24 cellular contexts compared by ENCODE assay signal in genomic region chr7:5170251-5170650, GRCh38. TPM values are rescaled to one million over a fixed set of nuclear protein-coding genes. Genes with fewer than 3 reads are reported as not detected.
DNase-seq lines count a peak whose midpoint lies in the region; ATAC-seq, FAIRE-seq and TF ChIP-seq lines count a peak whose summit lies in the region.
"Had no signal": no experiment of that assay in that cellular context is flagged by ENCODE, and none has a peak within 500 bp of the region (broad histone marks: within the 10 kb centered on the region; RNA-seq: fewer than 3 reads in every experiment).

No MANE protein-coding gene starts in this region.

- no peak overlapping the region for H2BK12ac ChIP-seq in H1 (ENCODE audit: low read depth, low read length)

- no peaks in the 10 kb centered on the region for H3K36me3 ChIP-seq in H1 (ENCODE audit: control insufficient read depth in 2 of 4, insufficient read depth in 4 of 4, low read length in 3 of 4)
- H3K36me3 ChIP-seq: MG63 had no signal

- H3K4me1 ChIP-seq in H1 (replicated peaks in 1 of 4; ENCODE audit: control insufficient read depth in 3 of 4, insufficient read depth in 4 of 4, low read length in 3 of 4) = peaks cover 0 to 3% (median under 1%) of the 10 kb centered on the region in 4 experiments; a peak in 2 of 7 replicates

- no peak overlapping the region for H3K14ac ChIP-seq in H1 (ENCODE audit: insufficient read length)

- H3K23ac ChIP-seq in H1 (ENCODE audit: insufficient read length) = no peak overlapping the region

- POLR2A ChIA-PET in activated CD4-positive, alpha-beta T cell treated with anti-CD3 and anti-CD28 coated beads for 36 hours (lab: Charles Lee) = no interaction called here
- POLR2A ChIA-PET in H1 (lab: Charles Lee; ENCODE audit: partially characterized antibody) = no interaction called here

- H3K56ac ChIP-seq in H1 (replicated peaks; ENCODE audit: insufficient read length, low read depth, low read length) = no peak overlapping the region

- no peak for TF ChIP-seq RAD21 in H1 (IDR thresholded peaks at IDR 0.05 in 1 of 2, conservative IDR thresholded peaks at IDR 0.05 in 1 of 2; ENCODE audit: low read depth in 2 of 2, low read length in 2 of 2)

- FAIRE-seq in H1 (lab: Jason Lieb, UNC) = no peak
- FAIRE-seq: D721Med, GM12878 had no signal

- no peak overlapping the region for H4K5ac ChIP-seq in H1 (ENCODE audit: insufficient read length, low read depth, low read length)

- intact Hi-C loops in activated CD4-positive, alpha-beta T cell treated with anti-CD3 and anti-CD28 coated beads for 36 hours (cut with DNase I, micrococcal nuclease) = no loop called here

- no peaks in the 10 kb centered on the region for H3K79me2 ChIP-seq in H1 (ENCODE audit: control insufficient read depth in 1 of 2, insufficient read depth in 2 of 2, low read length in 2 of 2)

- no peak overlapping the region for H2BK20ac ChIP-seq in H1 (ENCODE audit: low read length)

- H3K27ac Mint-ChIP-seq in activated CD4-positive, alpha-beta T cell treated with anti-CD3 and anti-CD28 coated beads for 36 hours = no peak overlapping the region
- H3K27ac Mint-ChIP-seq in T-helper 1 cell treated with Interleukin-12 subunit alpha and Interleukin-12 subunit beta and Interleukin-4 antibody, amounts not matched to agents 30 μg/mL and 1 μg/mL, for 36 hours = peak overlapping the region; percentile 64
- H3K27ac Mint-ChIP-seq in stimulated activated effector memory CD8-positive, alpha-beta T cell treated with anti-CD3 and anti-CD28 coated beads, Interleukin-12 subunit alpha, Interleukin-12 subunit beta, amount 100 ng/mL, for 72 hours = peak overlapping the region; percentile 72
- H3K27ac Mint-ChIP-seq in stimulated activated naive B cell treated with anti-CD40 and anti-IgM and Interleukin-4, amounts not matched to agents 10 μg/mL and 1 μg/mL and 100 μg/mL, for 72 hours = no peak overlapping the region
- H3K27ac Mint-ChIP-seq: B cell had no signal

- no peak overlapping the region for H3K4me3 ChIP-seq in H1 (ENCODE audit: extremely low read depth in 1 of 4, insufficient read depth in 2 of 4, low read depth in 3 of 4, low read length in 4 of 4)
- H3K4me3 ChIP-seq: GM12878, MG63, PC-9 had no signal

- H3K36me3 Mint-ChIP-seq in activated CD4-positive, alpha-beta T cell treated with anti-CD3 and anti-CD28 coated beads for 36 hours (ENCODE audit: low read depth) = no peaks in the 10 kb centered on the region
- no peaks in the 10 kb centered on the region for H3K36me3 Mint-ChIP-seq in T-helper 1 cell treated with Interleukin-12 subunit alpha and Interleukin-12 subunit beta and Interleukin-4 antibody, amounts not matched to agents 30 μg/mL and 1 μg/mL, for 36 hours (ENCODE audit: low read depth)
- no peaks in the 10 kb centered on the region for H3K36me3 Mint-ChIP-seq in stimulated activated effector memory CD8-positive, alpha-beta T cell treated with anti-CD3 and anti-CD28 coated beads, Interleukin-12 subunit alpha, Interleukin-12 subunit beta, amount 100 ng/mL, for 72 hours
- H3K36me3 Mint-ChIP-seq in stimulated activated naive B cell treated with anti-CD40 and anti-IgM and Interleukin-4, amounts not matched to agents 10 μg/mL and 1 μg/mL and 100 μg/mL, for 72 hours = no peaks in the 10 kb centered on the region

- no peak overlapping the region for H3K4me3 Mint-ChIP-seq in activated CD4-positive, alpha-beta T cell treated with anti-CD3 and anti-CD28 coated beads for 36 hours
- peak overlapping the region; percentile 21 for H3K4me3 Mint-ChIP-seq in T-helper 1 cell treated with Interleukin-12 subunit alpha and Interleukin-12 subunit beta and Interleukin-4 antibody, amounts not matched to agents 30 μg/mL and 1 μg/mL, for 36 hours
- no peak overlapping the region for H3K4me3 Mint-ChIP-seq in stimulated activated effector memory CD8-positive, alpha-beta T cell treated with anti-CD3 and anti-CD28 coated beads, Interleukin-12 subunit alpha, Interleukin-12 subunit beta, amount 100 ng/mL, for 72 hours
- H3K4me3 Mint-ChIP-seq in stimulated activated naive B cell treated with anti-CD40 and anti-IgM and Interleukin-4, amounts not matched to agents 10 μg/mL and 1 μg/mL and 100 μg/mL, for 72 hours = no peak overlapping the region
- H3K4me3 Mint-ChIP-seq: B cell had no signal

- H3K79me1 ChIP-seq in H1 (ENCODE audit: low read depth, low read length) = no peaks in the 10 kb centered on the region

- no peak overlapping the region for H4K8ac ChIP-seq in H1 (ENCODE audit: extremely low read depth, insufficient read depth, low read length)

- no peak overlapping the region for H3K27ac ChIP-seq in H1 (ENCODE audit: low read depth, low read length)
- H3K27ac ChIP-seq: 22Rv1, C4-2B, PC-9 had no signal

- H3K9me3 Mint-ChIP-seq in activated CD4-positive, alpha-beta T cell treated with anti-CD3 and anti-CD28 coated beads for 36 hours (ENCODE audit: low read depth) = no peaks in the 10 kb centered on the region
- H3K9me3 Mint-ChIP-seq in T-helper 1 cell treated with Interleukin-12 subunit alpha and Interleukin-12 subunit beta and Interleukin-4 antibody, amounts not matched to agents 30 μg/mL and 1 μg/mL, for 36 hours = no peaks in the 10 kb centered on the region
- no peaks in the 10 kb centered on the region for H3K9me3 Mint-ChIP-seq in stimulated activated effector memory CD8-positive, alpha-beta T cell treated with anti-CD3 and anti-CD28 coated beads, Interleukin-12 subunit alpha, Interleukin-12 subunit beta, amount 100 ng/mL, for 72 hours
- H3K9me3 Mint-ChIP-seq in stimulated activated naive B cell treated with anti-CD40 and anti-IgM and Interleukin-4, amounts not matched to agents 10 μg/mL and 1 μg/mL and 100 μg/mL, for 72 hours = no peaks in the 10 kb centered on the region

- no peak overlapping the region for H3K4me2 ChIP-seq in H1 (ENCODE audit: insufficient read depth in 1 of 2, low read depth in 2 of 2, low read length in 2 of 2)
- H3K4me2 ChIP-seq: PC-9 had no signal

- no peaks in the 10 kb centered on the region for H4K20me1 ChIP-seq in H1 (replicated peaks in 1 of 2; ENCODE audit: control insufficient read depth in 1 of 2, insufficient read depth in 2 of 2, low read length in 2 of 2)

- no peak overlapping the region for H3K18ac ChIP-seq in H1 (ENCODE audit: extremely low read depth, low read length)

- no peaks in the 10 kb centered on the region for H3K27me3 Mint-ChIP-seq in activated CD4-positive, alpha-beta T cell treated with anti-CD3 and anti-CD28 coated beads for 36 hours
- H3K27me3 Mint-ChIP-seq in T-helper 1 cell treated with Interleukin-12 subunit alpha and Interleukin-12 subunit beta and Interleukin-4 antibody, amounts not matched to agents 30 μg/mL and 1 μg/mL, for 36 hours (ENCODE audit: low read depth) = no peaks in the 10 kb centered on the region
- peaks cover 4 to 8% of the 10 kb centered on the region in 2 donors for H3K27me3 Mint-ChIP-seq in stimulated activated naive B cell treated with anti-CD40 and anti-IgM and Interleukin-4, amounts not matched to agents 10 μg/mL and 1 μg/mL and 100 μg/mL, for 72 hours
- H3K27me3 Mint-ChIP-seq: B cell had no signal

- ATAC-seq in activated CD4-positive, alpha-beta T cell treated with anti-CD3 and anti-CD28 coated beads for 36 hours = peak; percentile 72
- ATAC-seq in stimulated activated effector memory CD8-positive, alpha-beta T cell treated with anti-CD3 and anti-CD28 coated beads, Interleukin-12 subunit alpha, Interleukin-12 subunit beta, amount 100 ng/mL, for 72 hours = no peak
- ATAC-seq in GM21825 (IDR thresholded peaks at IDR 0.05; ENCODE audit: unreplicated experiment) = no peak
- no peak for ATAC-seq in stimulated activated naive B cell treated with anti-CD40 and anti-IgM and Interleukin-4, amounts not matched to agents 10 μg/mL and 1 μg/mL and 100 μg/mL, for 72 hours (replicated peaks)
- ATAC-seq: GM12878, Right ventricle myocardium inferior had no signal

- no peaks in the 10 kb centered on the region for H3K9me3 ChIP-seq in H1 (ENCODE audit: insufficient read depth in 2 of 2, low read depth in 1 of 2, low read length in 1 of 2)
- H3K9me3 ChIP-seq: MG63 had no signal

- no peak overlapping the region for H3K4ac ChIP-seq in H1 (replicated peaks; ENCODE audit: insufficient read length, low read depth, low read length)

- CTCF ChIA-PET in activated CD4-positive, alpha-beta T cell treated with anti-CD3 and anti-CD28 coated beads for 36 hours (lab: Charles Lee) = interaction anchor here (0.6 to 1.0 kb wide), 2 partner anchors 13 to 70 kb away, joined by 3 read pairs; no protein-coding TSS in a partner anchor
- CTCF ChIA-PET in H1 (lab: Charles Lee; ENCODE audit: partially characterized antibody) = interaction anchor here (0.5 to 1.5 kb wide), 5 partner anchors 16 to 318 kb away, joined by 3 to 4 read pairs (median 3); no protein-coding TSS in a partner anchor

- H3K9ac ChIP-seq in H1 (replicated peaks in 1 of 4; ENCODE audit: extremely low read depth in 1 of 4, low read depth in 3 of 4, low read length in 3 of 4) = no peak overlapping the region

- no peak for TF ChIP-seq CTCF in H1 (IDR thresholded peaks at IDR 0.05; ENCODE audit: control extremely low read depth in 1 of 3, insufficient read depth in 1 of 3, low read depth in 1 of 3, low read length in 3 of 3)

- TF ChIP-seq EP300 in H1 (IDR thresholded peaks at IDR 0.05; ENCODE audit: borderline replicate concordance in 1 of 2, low read depth in 2 of 2, low read length in 2 of 2) = no peak

- 0 out of 2 replicates have a peak overlapping the region, but pooled peaks have one; percentile 29 for H2AFZ ChIP-seq in H1 (ENCODE audit: low read length)
- H2AFZ ChIP-seq: PC-9 had no signal

- H2AK5ac ChIP-seq in H1 (ENCODE audit: low read depth, low read length) = no peak overlapping the region

- no peak overlapping the region for H2BK15ac ChIP-seq in H1 (ENCODE audit: low read length)

- DNase-seq in activated CD4-positive, alpha-beta T cell treated with anti-CD3 and anti-CD28 coated beads for 36 hours = peak; percentile 42
- no peak for DNase-seq in activated CD4-positive, alpha-beta T cell treated with anti-CD3 and anti-CD28 coated beads, Interleukin-2, amount 50 U/mL, for 1 hour
- DNase-seq in H1 (ENCODE audit: low read depth in 1 of 2, low spot score in 2 of 2) (no peak), GF-D8 (lab: John Stamatoyannopoulos, UW) (no peak)
- DNase-seq in stimulated activated effector memory CD8-positive, alpha-beta T cell treated with anti-CD3 and anti-CD28 coated beads, Interleukin-12 subunit alpha, Interleukin-12 subunit beta, amount 100 ng/mL, for 72 hours (ENCODE audit: low spot score in 2 of 2) = no peak
- DNase-seq in stimulated activated naive B cell treated with anti-CD40 and anti-IgM and Interleukin-4, amounts not matched to agents 10 μg/mL and 1 μg/mL and 100 μg/mL, for 72 hours = no peak
- DNase-seq: GOT3, HCEC 1CT, KBM-7, MG63, NCI-H1105 treated with DMSO at 0.1 percent for 48 hours, NCI-H1694, NCI-H2081, NCI-H2227 treated with DMSO at 0.1 percent for 48 hours, NCI-H526 treated with DMSO at 0.1 percent for 48 hours, PC-9 had no signal

- no peaks in the 10 kb centered on the region for H3K27me3 ChIP-seq in H1 (replicated peaks in 1 of 4; ENCODE audit: control insufficient read depth in 3 of 4, extremely low read depth in 1 of 4, insufficient read depth in 3 of 4, low read length in 3 of 4)
- H3K27me3 ChIP-seq: MG63 had no signal

- peaks cover 4% of the 10 kb centered on the region for H3K4me1 Mint-ChIP-seq in activated CD4-positive, alpha-beta T cell treated with anti-CD3 and anti-CD28 coated beads for 36 hours
- H3K4me1 Mint-ChIP-seq in T-helper 1 cell treated with Interleukin-12 subunit alpha and Interleukin-12 subunit beta and Interleukin-4 antibody, amounts not matched to agents 30 μg/mL and 1 μg/mL, for 36 hours (ENCODE audit: low read depth) = peaks cover 13% of the 10 kb centered on the region
- H3K4me1 Mint-ChIP-seq in stimulated activated effector memory CD8-positive, alpha-beta T cell treated with anti-CD3 and anti-CD28 coated beads, Interleukin-12 subunit alpha, Interleukin-12 subunit beta, amount 100 ng/mL, for 72 hours = peaks cover 5% of the 10 kb centered on the region
- no peaks in the 10 kb centered on the region for H3K4me1 Mint-ChIP-seq in stimulated activated naive B cell treated with anti-CD40 and anti-IgM and Interleukin-4, amounts not matched to agents 10 μg/mL and 1 μg/mL and 100 μg/mL, for 72 hours
- H3K4me1 Mint-ChIP-seq: B cell had no signal

- H2BK120ac ChIP-seq in H1 (replicated peaks; ENCODE audit: low read depth, low read length) = no peak overlapping the region

- no peaks in the 10 kb centered on the region for H3K23me2 ChIP-seq in H1 (ENCODE audit: low read depth, low read length)

- H4K91ac ChIP-seq in H1 (replicated peaks; ENCODE audit: insufficient read length, low read length) = no peak overlapping the region

- TF ChIP-seq POLR2A in H1 (IDR thresholded peaks at IDR 0.05; ENCODE audit: control extremely low read depth in 1 of 2, low read depth in 2 of 2, low read length in 2 of 2) = no peak

- 92% methylated on average over 4 of the region's 4 CpGs; no CpG with 5 or more reads in 1 of the 2 experiments for WGBS in H1 (ENCODE audit: extremely low coverage in 1 of 2, insufficient coverage in 1 of 2, insufficient read length in 1 of 2, insufficient replicate concordance in 2 of 2, low coverage in 1 of 2, low lambda C conversion rate in 2 of 2, missing lambda C conversion rate in 1 of 2), 2 experiments

- H2BK5ac ChIP-seq in H1 (ENCODE audit: low read depth, low read length) = no peak overlapping the region

RNA-seq across cellular contexts. Expression of gene WIPI2, which starts 19.8 kb away (rescaled TPM):
- 10 to 100 TPM; 44.5 to 45.1 TPM for total RNA-seq in activated CD4-positive, alpha-beta T cell treated with anti-CD3 and anti-CD28 coated beads for 36 hours
- 74.4 and 75.4 TPM in 2 replicates for total RNA-seq in H1 (2021; fragmentation: NEBNext Ultra II Directional; extraction: Animal tissue kit (Norgen Biotek cat#: 25700))
- 52.2 and 53.5 TPM in 2 replicates for polyA plus RNA-seq in H1 (2011; rRNA removed)
- polyA plus RNA-seq in H1 (2011; cell fraction: cytosol; rRNA removed) = 67.7 TPM
- 61.8 TPM for polyA plus RNA-seq in H1 (2011; cell fraction: nucleus; rRNA removed)
- 46.4 to 63.1 TPM (median 53.1 TPM) in 4 replicates for polyA plus RNA-seq in H1 (2012, experiment 1 of 2)
- polyA plus RNA-seq in H1 (2012, experiment 2 of 2) = 41.2 TPM
- polyA plus RNA-seq in H1 (2013, experiment 1 of 2) = 73.4 TPM
- polyA plus RNA-seq in H1 (2013, experiment 2 of 2) = 71.8 TPM
- 118 and 148 TPM in 2 replicates for polyA minus RNA-seq in H1 (2011; rRNA and poly(A)+ RNA removed)
- 49.2 TPM for polyA minus RNA-seq in H1 (2011; cell fraction: cytosol; rRNA and poly(A)+ RNA removed)
- polyA minus RNA-seq in H1 (2011; cell fraction: nucleus; rRNA and poly(A)+ RNA removed) = 33.1 TPM

Comparison
In these comparisons a context has a peak if more than half of its experiments do, and no peak if none do; other contexts are left out.
1. H3K27ac Mint-ChIP-seq: peak in T-helper 1 cell treated with Interleukin-12 subunit alpha and Interleukin-12 subunit beta and Interleukin-4 antibody, amounts not matched to agents 30 μg/mL and 1 μg/mL, for 36 hours (single experiment) and stimulated activated effector memory CD8-positive, alpha-beta T cell treated with anti-CD3 and anti-CD28 coated beads, Interleukin-12 subunit alpha, Interleukin-12 subunit beta, amount 100 ng/mL, for 72 hours (single experiment); none in activated CD4-positive, alpha-beta T cell treated with anti-CD3 and anti-CD28 coated beads for 36 hours (single experiment) and stimulated activated naive B cell treated with anti-CD40 and anti-IgM and Interleukin-4, amounts not matched to agents 10 μg/mL and 1 μg/mL and 100 μg/mL, for 72 hours (single experiment).